ENCODE assay signal across 25 cellular contexts in genomic region chrX:136941396-136942337, GRCh38.
"Had no signal": no experiment of that assay in that cellular context is flagged by ENCODE, and none has a peak within 500 bp of the region (broad histone marks: within the 10 kb centered on the region; RNA-seq: fewer than 3 reads in every experiment).

No MANE protein-coding gene starts in this region.

- H3K36me3 ChIP-seq: heart right ventricle, prostate gland, right atrium auricular region, stomach, thyroid gland, upper lobe of right lung had no signal

- H3K27ac ChIP-seq: coronary artery, dorsolateral prefrontal cortex, foreskin keratinocyte, heart right ventricle, prostate gland, right atrium auricular region, stomach, thyroid gland, upper lobe of right lung, VCaP had no signal

- H3K4me2 ChIP-seq: smooth muscle cell had no signal

- H3K4me3 ChIP-seq: coronary artery, dorsolateral prefrontal cortex, heart right ventricle, mucosa of descending colon, prostate gland, right atrium auricular region, smooth muscle cell, stomach, thyroid gland, upper lobe of right lung had no signal

- DNase-seq: activated CD4-positive, alpha-beta memory T cell treated with anti-CD3 and anti-CD28 coated beads for 36 hours; activated CD4-positive, alpha-beta T cell treated with anti-CD3 and anti-CD28 coated beads for 48 hours; activated naive CD8-positive, alpha-beta T cell treated with anti-CD3 and anti-CD28 coated beads, Interleukin-2, amount 50 U/mL, for 24 hours; activated T-cell treated with anti-CD3 and anti-CD28 coated beads, Interleukin-2, amount 50 U/mL, for 4 hours; cerebellar nuclear complex; dorsolateral prefrontal cortex; effector memory CD8-positive, alpha-beta T cell; foreskin keratinocyte; heart right ventricle; left ventricle myocardium superior; mucosa of descending colon; stimulated activated CD4-positive, alpha-beta T cell treated with anti-CD3 and anti-CD28 coated beads, Interleukin-1b, Interleukin-23, amount 100 ng/mL, for 48 hours; stimulated activated CD4-positive, alpha-beta T cell treated with anti-CD3 and anti-CD28 coated beads, Interleukin-4, amount 100 ng/mL, for 4 hours; stimulated activated CD8-positive, alpha-beta memory T cell treated with anti-CD3 and anti-CD28 coated beads, Interleukin-4, amount 100 ng/mL, for 48 hours; stimulated activated naive B cell treated with anti-CD40 and anti-IgM and Interleukin-4, amounts not matched to agents 10 μg/mL and 1 μg/mL and 100 μg/mL, for 72 hours; stomach; thyroid gland; upper lobe of right lung had no signal

- FAIRE-seq: TTC549 had no signal

- H3K4me1 ChIP-seq: foreskin keratinocyte, heart right ventricle, prostate gland, right atrium auricular region, stomach, thyroid gland, upper lobe of right lung had no signal

- H3K27me3 ChIP-seq: foreskin keratinocyte, heart right ventricle, right atrium auricular region, stomach, thyroid gland, upper lobe of right lung had no signal

- ATAC-seq: activated naive CD8-positive, alpha-beta T cell treated with anti-CD3 and anti-CD28 coated beads, Interleukin-2, amount 50 U/mL, for 24 hours; activated T-cell treated with anti-CD3 and anti-CD28 coated beads, Interleukin-2, amount 50 U/mL, for 4 hours; effector memory CD8-positive, alpha-beta T cell; esophagus mucosa; foreskin keratinocyte; heart right ventricle; left ventricle myocardium superior; mucosa of descending colon; stimulated activated naive B cell treated with anti-CD40 and anti-IgM and Interleukin-4, amounts not matched to agents 10 μg/mL and 1 μg/mL and 100 μg/mL, for 72 hours; upper lobe of right lung had no signal

- H3K9me3 ChIP-seq: heart right ventricle, mucosa of descending colon, prostate gland, right atrium auricular region, stomach, thyroid gland, upper lobe of right lung had no signal
